21 cellular contexts compared by ENCODE assay signal in genomic region chr19:3743486-3743885, GRCh38. TPM values are rescaled to one million over a fixed set of nuclear protein-coding genes. Genes with fewer than 3 reads are reported as not detected.
A peak's percentile ranks its signal among the peaks of the same experiment; 100 is the strongest.
DNase-seq lines count a peak whose midpoint lies in the region; ATAC-seq and TF ChIP-seq lines count a peak whose summit lies in the region.
"Had no signal": no experiment of that assay in that cellular context is flagged by ENCODE, and none has a peak within 500 bp of the region (broad histone marks: within the 10 kb centered on the region; RNA-seq: fewer than 3 reads in every experiment).

No MANE protein-coding gene starts in this region.

- H3K36me3 ChIP-seq in prostate gland = no peaks in the 10 kb centered on the region

- no peaks in the 10 kb centered on the region for H3K9me3 ChIP-seq in prostate gland
- H3K9me3 ChIP-seq: right lobe of liver had no signal

- H3K4me3 ChIP-seq in prostate gland = no peak overlapping the region
- H3K4me3 ChIP-seq: hepatocyte, PC-9, right lobe of liver had no signal

- no peaks in the 10 kb centered on the region for H3K4me1 ChIP-seq in prostate gland (replicated peaks)
- H3K4me1 ChIP-seq: right lobe of liver had no signal

- no peak for ATAC-seq in HG03460 (IDR thresholded peaks at IDR 0.05; ENCODE audit: unreplicated experiment)
- no peak for ATAC-seq in stimulated activated effector memory CD8-positive, alpha-beta T cell treated with anti-CD3 and anti-CD28 coated beads, Interleukin-12 subunit alpha, Interleukin-12 subunit beta, amount 100 ng/mL, for 72 hours

- H3K27ac ChIP-seq in prostate gland = no peak overlapping the region
- H3K27ac ChIP-seq: epithelial cell of prostate, hepatocyte, KMS-11, PC-9, right lobe of liver had no signal

- H3K4me1 Mint-ChIP-seq in stimulated activated effector memory CD8-positive, alpha-beta T cell treated with anti-CD3 and anti-CD28 coated beads, Interleukin-12 subunit alpha, Interleukin-12 subunit beta, amount 100 ng/mL, for 72 hours = no peaks in the 10 kb centered on the region
- H3K4me1 Mint-ChIP-seq: central memory CD8-positive, alpha-beta T cell; neural crest cell had no signal

- intact Hi-C loops in prostate gland (cut with DNase I) = no loop called here

- no peak for TF ChIP-seq CTCF in prostate gland (IDR thresholded peaks at IDR 0.05)

- DNase-seq in DMS114 treated with DMSO at 0.1 percent for 48 hours (lab: John Stamatoyannopoulos, UW; ENCODE audit: unreplicated experiment) = peak; percentile 32
- DNase-seq in HEK293T (ENCODE audit: extremely low spot score) = peak; percentile 59
- DNase-seq in RPMI7951 (ENCODE audit: low read depth) = peak; percentile 19
- peak; percentile 40 for DNase-seq in germinal center (ENCODE audit: low spot score)
- no peak for DNase-seq in stimulated activated effector memory CD8-positive, alpha-beta T cell treated with anti-CD3 and anti-CD28 coated beads, Interleukin-12 subunit alpha, Interleukin-12 subunit beta, amount 100 ng/mL, for 72 hours (ENCODE audit: low spot score in 2 of 2)
- no peak for DNase-seq in prostate gland (ENCODE audit: low spot score)
- DNase-seq: activated naive CD4-positive, alpha-beta T cell; CD8-positive, alpha-beta memory T cell; NCI-H2081 treated with DMSO at 0.1 percent for 48 hours; PC-9; right lobe of liver; T-helper 9 cell had no signal

- H3K36me3 Mint-ChIP-seq in stimulated activated effector memory CD8-positive, alpha-beta T cell treated with anti-CD3 and anti-CD28 coated beads, Interleukin-12 subunit alpha, Interleukin-12 subunit beta, amount 100 ng/mL, for 72 hours = no peaks in the 10 kb centered on the region

- no peaks in the 10 kb centered on the region for H3K9me3 Mint-ChIP-seq in stimulated activated effector memory CD8-positive, alpha-beta T cell treated with anti-CD3 and anti-CD28 coated beads, Interleukin-12 subunit alpha, Interleukin-12 subunit beta, amount 100 ng/mL, for 72 hours
- H3K9me3 Mint-ChIP-seq: CD8-positive, alpha-beta memory T cell; central memory CD8-positive, alpha-beta T cell; neural crest cell had no signal

- no peak for TF ChIP-seq POLR2A in prostate gland (IDR thresholded peaks at IDR 0.05)

- WGBS in prostate gland = 96% methylated on average over 2 of the region's 2 CpGs

- POLR2A ChIA-PET in HEK293T (lab: Yijun Ruan, JAX) = interaction anchor here (1.1 kb wide), 1 partner anchor 19 kb away, joined by 7 read pairs; the partner anchor contains the start of gene MRPL54

- no peaks in the 10 kb centered on the region for H3K27me3 ChIP-seq in prostate gland (replicated peaks; ENCODE audit: insufficient read depth)
- H3K27me3 ChIP-seq: hepatocyte, right lobe of liver had no signal

- H3K27ac Mint-ChIP-seq in stimulated activated effector memory CD8-positive, alpha-beta T cell treated with anti-CD3 and anti-CD28 coated beads, Interleukin-12 subunit alpha, Interleukin-12 subunit beta, amount 100 ng/mL, for 72 hours = no peak overlapping the region

- CTCF ChIA-PET in HEK293T (lab: Yijun Ruan, JAX) = no interaction called here

- H3K4me3 Mint-ChIP-seq in stimulated activated effector memory CD8-positive, alpha-beta T cell treated with anti-CD3 and anti-CD28 coated beads, Interleukin-12 subunit alpha, Interleukin-12 subunit beta, amount 100 ng/mL, for 72 hours = no peak overlapping the region
- H3K4me3 Mint-ChIP-seq: CD8-positive, alpha-beta memory T cell; central memory CD8-positive, alpha-beta T cell; neural crest cell had no signal

TF ChIP-seq in HEK293T, 16 proteins besides CTCF, POLR2A, EP300 and RAD21:
- TF ChIP-seq FOXK2 (IDR thresholded peaks at IDR 0.05) = no peak
- TF ChIP-seq BHLHE40 (IDR thresholded peaks at IDR 0.05; ENCODE audit: borderline replicate concordance) = no peak
- no peak for TF ChIP-seq SP1 (IDR thresholded peaks at IDR 0.05)
- no peak for TF ChIP-seq FOXA1 (IDR thresholded peaks at IDR 0.05)
- TF ChIP-seq NFRKB (IDR thresholded peaks at IDR 0.05) = no peak
TF ChIP-seq in HEK293T: peak in this region for 0.

RNA-seq across cellular contexts. Expression of gene APBA3, which starts 18.0 kb away (rescaled TPM):
- total RNA-seq in RPMI7951 (2014; rRNA removed; shearing (Covaris generic)) = 5.8 and 15.0 TPM in 2 replicates
- total RNA-seq in prostate gland = 10 to 100 TPM; 45.7 to 63.8 TPM

RNA-seq across cellular contexts. Expression of gene MRPL54, which starts 19.0 kb away (rescaled TPM):
- total RNA-seq in RPMI7951 (2014; rRNA removed; shearing (Covaris generic)) = 90.7 and 103 TPM in 2 replicates
- total RNA-seq in prostate gland = 100 to 1,000 TPM in 1 of 2 donors, 10 to 100 TPM in 1; 69.7 to 105 TPM

RNA-seq across cellular contexts. Expression of gene RAX2, which starts 28.5 kb away (rescaled TPM):
- not detected in 2 replicates for total RNA-seq in RPMI7951 (2014; rRNA removed; shearing (Covaris generic))
- total RNA-seq in prostate gland = not detected
- total RNA-seq: activated CD8-positive, alpha-beta memory T cell treated with anti-CD3 and anti-CD28 coated beads for 36 hours; CD8-positive, alpha-beta memory T cell; hepatocyte; lower leg skin; neural crest cell; PC-9; right lobe of liver; subcutaneous adipose tissue had no signal

RNA-seq across cellular contexts. Expression of gene TJP3, which starts 35.3 kb away (rescaled TPM):
- total RNA-seq in RPMI7951 (2014; rRNA removed; shearing (Covaris generic)) = not detected in 2 replicates
- total RNA-seq in prostate gland = 10 to 100 TPM; 14.6 to 17.8 TPM
- total RNA-seq: neural crest cell had no signal

RNA-seq across cellular contexts. Expression of gene MATK, which starts 42.7 kb away (rescaled TPM):
- total RNA-seq in RPMI7951 (2014; rRNA removed; shearing (Covaris generic)) = not detected in 2 replicates
- 1 to 10 TPM; 1.9 to 4.4 TPM for total RNA-seq in prostate gland
- total RNA-seq: hepatocyte, neural crest cell, PC-9 had no signal

Comparison
In these comparisons a context has a peak if more than half of its experiments do, and no peak if none do; other contexts are left out.
1. DNase-seq: peak in DMS114 treated with DMSO at 0.1 percent for 48 hours (single experiment), HEK293T (single experiment), RPMI7951 (single experiment) and germinal center (single experiment); none in stimulated activated effector memory CD8-positive, alpha-beta T cell treated with anti-CD3 and anti-CD28 coated beads, Interleukin-12 subunit alpha, Interleukin-12 subunit beta, amount 100 ng/mL, for 72 hours (0 of 2) and prostate gland (single experiment).